ENCODE assay signal across 22 cellular contexts in genomic region chr10:12922117-12922900, GRCh38.
"Had no signal": no experiment of that assay in that cellular context is flagged by ENCODE, and none has a peak within 500 bp of the region (broad histone marks: within the 10 kb centered on the region; RNA-seq: fewer than 3 reads in every experiment).

No MANE protein-coding gene starts in this region.

- H2AFZ ChIP-seq: parathyroid adenoma had no signal

- H3K27me3 ChIP-seq: esophagus squamous epithelium, neutrophil, right atrium auricular region, transverse colon, upper lobe of right lung, uterus had no signal

- H3K9me3 ChIP-seq: esophagus squamous epithelium, lower lobe of right lung, neutrophil, prostate gland, thoracic aorta, transverse colon, upper lobe of right lung, uterus had no signal

- H3K4me1 ChIP-seq: lower lobe of right lung, parathyroid adenoma, prostate gland, right atrium auricular region, transverse colon, upper lobe of right lung, uterus had no signal

- DNase-seq: dermis blood vessel endothelial cell; effector memory CD4-positive, alpha-beta T cell; esophagus squamous epithelium; hypothalamus; left ventricle myocardium superior; lower lobe of right lung; natural killer cell; stimulated activated CD4-positive, alpha-beta T cell treated with anti-CD3 and anti-CD28 coated beads, Interleukin-2, amount 100 ng/mL, for 24 hours; stimulated activated CD4-positive, alpha-beta T cell treated with anti-CD3 and anti-CD28 coated beads, Interleukin-4, amount 100 ng/mL, for 24 hours; stimulated activated naive CD8-positive, alpha-beta T cell treated with anti-CD3 and anti-CD28 coated beads, Interleukin-15, Interleukin-2, amounts not matched to agents 100 U/mL and 50 U/mL, for 24 hours; transverse colon; upper lobe of right lung; uterus had no signal

- H3K36me3 ChIP-seq: esophagus squamous epithelium, lower lobe of right lung, neutrophil, prostate gland, right atrium auricular region, thoracic aorta, transverse colon, upper lobe of right lung, uterus had no signal

- H3K27ac ChIP-seq: esophagus squamous epithelium, lower lobe of right lung, neutrophil, parathyroid adenoma, prostate gland, right atrium auricular region, thoracic aorta, transverse colon, upper lobe of right lung, uterus had no signal

- ATAC-seq: left ventricle myocardium superior; lower lobe of right lung; natural killer cell; sciatic nerve; stimulated activated effector memory CD8-positive, alpha-beta T cell treated with anti-CD3 and anti-CD28 coated beads, Interleukin-12 subunit alpha, Interleukin-12 subunit beta, amount 100 ng/mL, for 72 hours; stimulated activated naive CD8-positive, alpha-beta T cell treated with anti-CD3 and anti-CD28 coated beads, Interleukin-15, Interleukin-2, amounts not matched to agents 100 U/mL and 50 U/mL, for 24 hours; upper lobe of right lung had no signal

- H3K9ac ChIP-seq: parathyroid adenoma had no signal

- H3K4me2 ChIP-seq: smooth muscle cell had no signal

- H3K4me3 ChIP-seq: coronary artery, esophagus squamous epithelium, lower lobe of right lung, prostate gland, right atrium auricular region, smooth muscle cell, thoracic aorta, transverse colon, upper lobe of right lung, uterus had no signal
